ENCODE assay signal across 16 cellular contexts in the genomic region with DNA sequence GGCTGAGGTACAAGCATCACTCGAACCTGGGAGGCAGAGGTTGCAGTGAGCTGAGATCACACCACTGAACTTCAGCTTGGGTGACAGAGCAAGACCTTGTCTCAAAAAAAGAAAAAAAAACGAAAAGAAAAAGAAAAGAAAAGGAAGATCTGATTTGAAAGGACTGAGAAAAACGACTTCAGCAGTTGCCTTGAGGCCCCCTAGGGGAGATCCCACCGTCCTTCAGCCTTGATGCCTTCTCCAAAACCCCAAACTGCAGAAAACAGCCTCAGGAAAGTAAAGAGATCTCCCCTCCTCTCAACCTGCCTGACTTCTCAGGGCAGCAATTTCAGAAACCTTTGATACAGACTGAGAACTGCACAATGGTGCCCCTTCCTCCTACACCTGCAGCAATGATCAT. TPM values are rescaled to one million over a fixed set of nuclear protein-coding genes. Genes with fewer than 3 reads are reported as not detected.
DNase-seq lines count a peak whose midpoint lies in the region; ATAC-seq and TF ChIP-seq lines count a peak whose summit lies in the region.
"Had no signal": no experiment of that assay in that cellular context is flagged by ENCODE, and none has a peak within 500 bp of the region (broad histone marks: within the 10 kb centered on the region; RNA-seq: fewer than 3 reads in every experiment).

No MANE protein-coding gene starts in this region.

- H3K9me3 Mint-ChIP-seq in activated B cell treated with CpG ODN at 0.5 μM for 24 hours (no peaks in the 10 kb centered on the region), endothelial cell (ENCODE audit: unreplicated experiment) (no peaks in the 10 kb centered on the region)

- H3K4me3 ChIP-seq in AG09309 (ENCODE audit: control insufficient read depth, low read depth, low read length) = no peak overlapping the region
- no peak overlapping the region for H3K4me3 ChIP-seq in iPS DF 6.9 (ENCODE audit: low read length)

- H3K36me3 ChIP-seq in iPS DF 6.9 (ENCODE audit: control insufficient read depth, insufficient read depth, low read length) = no peaks in the 10 kb centered on the region

- DNase-seq in AG09309 (ENCODE audit: low read depth) (no peak), GM13977 (ENCODE audit: low spot score) (no peak), activated B cell treated with CpG ODN at 0.5 μM for 24 hours (no peak), iPS DF 6.9 (ENCODE audit: low read depth, low spot score) (peak; percentile 16), NCI-H146 treated with DMSO at 0.1 percent for 48 hours (lab: John Stamatoyannopoulos, UW; ENCODE audit: unreplicated experiment) (no peak), superior temporal gyrus (ENCODE audit: extremely low spot score) (no peak), endothelial cell (ENCODE audit: low spot score) (no peak)
- DNase-seq: activated CD4-positive, CD25-positive, alpha-beta regulatory T cell; AML-193; foreskin keratinocyte; islet precursor cell; NCI-H2081 treated with DMSO at 0.1 percent for 48 hours; NCI-H82; stimulated activated CD4-positive, alpha-beta T cell treated with anti-CD3 and anti-CD28 coated beads, Interleukin-4, amount 100 ng/mL, for 4 hours; stimulated activated naive CD8-positive, alpha-beta T cell treated with anti-CD3 and anti-CD28 coated beads, Interleukin-15, Interleukin-2, amounts not matched to agents 100 U/mL and 50 U/mL, for 24 hours had no signal

- H3K4me1 ChIP-seq in iPS DF 6.9 (ENCODE audit: control insufficient read depth, insufficient read depth, low read length) = no peaks in the 10 kb centered on the region

- H3K4me3 Mint-ChIP-seq in activated B cell treated with CpG ODN at 0.5 μM for 24 hours (no peak overlapping the region), endothelial cell (ENCODE audit: unreplicated experiment) (no peak overlapping the region)

- ATAC-seq in activated B cell treated with CpG ODN at 0.5 μM for 24 hours (ENCODE audit: low read depth) (peak; percentile 56), GM21528 (IDR thresholded peaks at IDR 0.05; ENCODE audit: low FRiP score, unreplicated experiment) (no peak)
- ATAC-seq: foreskin keratinocyte; stimulated activated naive CD8-positive, alpha-beta T cell treated with anti-CD3 and anti-CD28 coated beads, Interleukin-15, Interleukin-2, amounts not matched to agents 100 U/mL and 50 U/mL, for 24 hours had no signal

- H3K4me1 Mint-ChIP-seq in activated B cell treated with CpG ODN at 0.5 μM for 24 hours = peaks cover 19% of the 10 kb centered on the region
- H3K4me1 Mint-ChIP-seq in endothelial cell (ENCODE audit: unreplicated experiment) = peaks cover 2% of the 10 kb centered on the region

- POLR2A ChIA-PET in activated B cell treated with CpG ODN at 0.5 μM for 24 hours (lab: Charles Lee) = interaction anchor here (0.5 to 1.2 kb wide), 4 partner anchors 15 to 44 kb away, joined by 3 to 5 read pairs (median 3); no protein-coding TSS in a partner anchor

- H3K27ac Mint-ChIP-seq in activated B cell treated with CpG ODN at 0.5 μM for 24 hours (no peak overlapping the region), endothelial cell (ENCODE audit: unreplicated experiment) (no peak overlapping the region)

- H3K27me3 Mint-ChIP-seq in activated B cell treated with CpG ODN at 0.5 μM for 24 hours = no peaks in the 10 kb centered on the region
- H3K27me3 Mint-ChIP-seq in endothelial cell (ENCODE audit: unreplicated experiment) = peaks cover 9% of the 10 kb centered on the region

- WGBS in iPS DF 6.9 (ENCODE audit: insufficient coverage, insufficient read length) = no CpG with 5 or more reads among the region's 4 CpGs

- CTCF ChIA-PET in activated B cell treated with CpG ODN at 0.5 μM for 24 hours (lab: Charles Lee) = interaction anchor here (0.8 to 6.0 kb wide), 4 partner anchors 9 to 102 kb away, joined by 3 to 50 read pairs (median 5); partner anchors contain the start of gene BCAR3

- no peaks in the 10 kb centered on the region for H3K36me3 Mint-ChIP-seq in activated B cell treated with CpG ODN at 0.5 μM for 24 hours (ENCODE audit: low read depth)
- H3K36me3 Mint-ChIP-seq in endothelial cell (ENCODE audit: low read depth, unreplicated experiment) = peaks cover 4% of the 10 kb centered on the region

- in situ Hi-C loops in GM13977 (cut with MboI; ENCODE audit: low pct_unique_long_range_greater_than_20kb, low sequenced_read_pairs, unreplicated experiment) = no loop called here

- H3K27ac ChIP-seq in iPS DF 6.9 (ENCODE audit: low read length) = no peak overlapping the region
- H3K27ac ChIP-seq: foreskin keratinocyte had no signal

- TF ChIP-seq CTCF in AG09309 (IDR thresholded peaks at IDR 0.05; ENCODE audit: control insufficient read depth, insufficient read depth, low read depth, low read length, missing control alignments) = peak; percentile 17
- peak; percentile 23 for TF ChIP-seq CTCF in GM13977 (IDR thresholded peaks at IDR 0.05; ENCODE audit: extremely low read depth, insufficient read depth, missing control alignments)
- TF ChIP-seq CTCF in activated B cell treated with CpG ODN at 0.5 μM for 24 hours (IDR thresholded peaks at IDR 0.05) = no peak
- no peak for TF ChIP-seq CTCF in endothelial cell (IDR thresholded peaks at IDR 0.05; ENCODE audit: unreplicated experiment)

- no peaks in the 10 kb centered on the region for H3K9me3 ChIP-seq in iPS DF 6.9 (ENCODE audit: control insufficient read depth, insufficient read depth, low read length)

- H3K27me3 ChIP-seq in iPS DF 6.9 (ENCODE audit: control insufficient read depth, insufficient read depth, low read length) = no peaks in the 10 kb centered on the region
- H3K27me3 ChIP-seq: foreskin keratinocyte had no signal

- intact Hi-C loops in activated B cell treated with CpG ODN at 0.5 μM for 24 hours (cut with micrococcal nuclease) = loop anchor here (1.0 to 2.0 kb wide), 4 partner anchors 16 to 51 kb away; partner anchors contain the start of gene BCAR3

RNA-seq across cellular contexts. Expression of gene BCAR3, which starts 50.9 kb away (rescaled TPM):
- total RNA-seq in activated B cell treated with CpG ODN at 0.5 μM for 24 hours (54.0 and 59.5 TPM in 2 replicates), endothelial cell (ENCODE audit: unreplicated experiment) (19.9 TPM)

Comparison
In these comparisons a context has a peak if more than half of its experiments do, and no peak if none do; other contexts are left out.
1. CTCF ChIP-seq: peak in AG09309 (single experiment) and GM13977 (single experiment); none in activated B cell treated with CpG ODN at 0.5 μM for 24 hours (single experiment) and endothelial cell (single experiment).